1 cellular context compared by ENCODE assay signal in the genomic region with DNA sequence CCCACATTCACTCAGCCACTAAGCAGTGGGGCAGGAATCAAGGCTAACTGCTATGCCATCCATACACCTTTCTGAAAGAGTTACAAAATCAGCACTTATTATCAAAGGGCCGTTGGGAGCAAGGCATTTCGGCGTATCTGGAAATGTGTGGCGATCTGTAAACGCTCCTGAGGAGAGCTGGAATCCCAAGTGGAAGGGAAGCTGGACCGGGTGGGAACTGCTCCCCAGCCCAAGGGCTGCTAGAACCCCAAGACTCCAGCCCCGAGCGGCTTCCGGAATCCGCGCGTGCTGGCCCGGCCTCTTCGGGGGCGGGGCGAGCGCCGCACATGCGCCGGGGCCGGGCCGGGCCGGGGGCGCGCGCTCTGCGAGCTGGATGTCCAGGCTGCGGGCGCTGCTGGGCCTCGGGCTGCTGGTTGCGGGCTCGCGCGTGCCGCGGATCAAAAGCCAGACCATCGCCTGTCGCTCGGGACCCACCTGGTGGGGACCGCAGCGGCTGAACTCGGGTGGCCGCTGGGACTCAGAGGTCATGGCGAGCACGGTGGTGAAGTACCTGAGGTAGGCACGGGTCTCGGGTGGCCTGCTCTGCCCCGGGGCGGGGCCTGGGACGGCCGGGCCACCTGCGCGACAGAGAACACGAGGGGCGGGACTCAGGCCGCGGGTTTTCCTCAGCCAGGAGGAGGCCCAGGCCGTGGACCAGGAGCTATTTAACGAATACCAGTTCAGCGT.
TF ChIP-seq lines count a peak whose summit lies in the region.

A gene (plus strand): TSS at position 345 of the 726 bp plus-strand sequence. CDS start 29 bp downstream, at position 374.

TF ChIP-seq in GM12878, 131 proteins besides CTCF, POLR2A, EP300 and RAD21 (continued from another document and continues in another):
- TF ChIP-seq CREM (IDR thresholded peaks at IDR 0.05; ENCODE audit: low read depth) (no peak), CBX5 (IDR thresholded peaks at IDR 0.05; ENCODE audit: low read depth) (no peak), IRF4 (IDR thresholded peaks at IDR 0.05; ENCODE audit: low read depth, low read length) (no peak), ATF7 (IDR thresholded peaks at IDR 0.05; ENCODE audit: low read depth) (no peak), RBBP5 (conservative IDR thresholded peaks at IDR 0.05) (no peak), CBFB (IDR thresholded peaks at IDR 0.05; ENCODE audit: low read depth) (no peak), NBN (IDR thresholded peaks at IDR 0.05) (no peak; the same call in 1 of the 2 replicates), TBL1XR1 (IDR thresholded peaks at IDR 0.05; ENCODE audit: low read depth, low read length) (peak; percentile 4; the same call in 1 of the 2 replicates), MTA3 (IDR thresholded peaks at IDR 0.05; ENCODE audit: borderline replicate concordance, low read length) (no peak), NRF1 (conservative IDR thresholded peaks at IDR 0.05; ENCODE audit: low read depth, low read length) (peak; percentile 35; the same call in 1 of the 2 replicates), NFIC (IDR thresholded peaks at IDR 0.05; ENCODE audit: low read depth, low read length) (no peak), KLF5 (IDR thresholded peaks at IDR 0.05; ENCODE audit: partially characterized antibody) (peak; percentile 15), EED (IDR thresholded peaks at IDR 0.05; ENCODE audit: low read depth) (0 out of 2 replicates have a peak, but pooled peaks have one; percentile 25), BCL11A (IDR thresholded peaks at IDR 0.05; ENCODE audit: low read depth, low read length) (no peak), PAX5 (IDR thresholded peaks at IDR 0.05; ENCODE audit: borderline replicate concordance, low read depth, low read length) (no peak), SIN3A (IDR thresholded peaks at IDR 0.05; ENCODE audit: low read depth, low read length) (no peak; the same call in 1 of the 2 replicates), SPI1 (IDR thresholded peaks at IDR 0.05; ENCODE audit: borderline replicate concordance, insufficient read depth, low read depth, low read length) (0 out of 2 replicates have a peak, but pooled peaks have one; percentile 5), SP1 (IDR thresholded peaks at IDR 0.05; ENCODE audit: low read depth, low read length) (no peak), IKZF2 (IDR thresholded peaks at IDR 0.05) (no peak), SIX5 (IDR thresholded peaks at IDR 0.05; ENCODE audit: low read depth, low read length, severe bottlenecking) (no peak), ZBED1 (IDR thresholded peaks at IDR 0.05; ENCODE audit: borderline replicate concordance) (no peak), RB1 (IDR thresholded peaks at IDR 0.05; ENCODE audit: borderline replicate concordance) (peak; percentile 76; the same call in 1 of the 2 replicates), ZZZ3 (IDR thresholded peaks at IDR 0.05; ENCODE audit: control insufficient read depth, insufficient read length, low read depth) (no peak), TCF7 (IDR thresholded peaks at IDR 0.05; ENCODE audit: borderline replicate concordance) (no peak), SUZ12 (IDR thresholded peaks at IDR 0.05; ENCODE audit: unreplicated experiment) (no peak), NFYA (IDR thresholded peaks at IDR 0.05; ENCODE audit: borderline replicate concordance, low read depth, low read length) (no peak), KAT2A (conservative IDR thresholded peaks at IDR 0.05; ENCODE audit: control insufficient read depth, low read depth, low read length) (no peak), POU2F2 (IDR thresholded peaks at IDR 0.05; ENCODE audit: borderline replicate concordance, low read depth, low read length) (peak; percentile 59; the same call in 2 of the 3 replicates), SMAD5 (IDR thresholded peaks at IDR 0.05; ENCODE audit: low read depth) (peak; percentile 78)
- TF ChIP-seq, protein P1, sequence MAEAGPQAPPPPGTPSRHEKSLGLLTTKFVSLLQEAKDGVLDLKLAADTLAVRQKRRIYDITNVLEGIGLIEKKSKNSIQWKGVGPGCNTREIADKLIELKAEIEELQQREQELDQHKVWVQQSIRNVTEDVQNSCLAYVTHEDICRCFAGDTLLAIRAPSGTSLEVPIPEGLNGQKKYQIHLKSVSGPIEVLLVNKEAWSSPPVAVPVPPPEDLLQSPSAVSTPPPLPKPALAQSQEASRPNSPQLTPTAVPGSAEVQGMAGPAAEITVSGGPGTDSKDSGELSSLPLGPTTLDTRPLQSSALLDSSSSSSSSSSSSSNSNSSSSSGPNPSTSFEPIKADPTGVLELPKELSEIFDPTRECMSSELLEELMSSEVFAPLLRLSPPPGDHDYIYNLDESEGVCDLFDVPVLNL (IDR thresholded peaks at IDR 0.05; ENCODE audit: low read depth, low read length) = no peak
- TF ChIP-seq, protein P2, sequence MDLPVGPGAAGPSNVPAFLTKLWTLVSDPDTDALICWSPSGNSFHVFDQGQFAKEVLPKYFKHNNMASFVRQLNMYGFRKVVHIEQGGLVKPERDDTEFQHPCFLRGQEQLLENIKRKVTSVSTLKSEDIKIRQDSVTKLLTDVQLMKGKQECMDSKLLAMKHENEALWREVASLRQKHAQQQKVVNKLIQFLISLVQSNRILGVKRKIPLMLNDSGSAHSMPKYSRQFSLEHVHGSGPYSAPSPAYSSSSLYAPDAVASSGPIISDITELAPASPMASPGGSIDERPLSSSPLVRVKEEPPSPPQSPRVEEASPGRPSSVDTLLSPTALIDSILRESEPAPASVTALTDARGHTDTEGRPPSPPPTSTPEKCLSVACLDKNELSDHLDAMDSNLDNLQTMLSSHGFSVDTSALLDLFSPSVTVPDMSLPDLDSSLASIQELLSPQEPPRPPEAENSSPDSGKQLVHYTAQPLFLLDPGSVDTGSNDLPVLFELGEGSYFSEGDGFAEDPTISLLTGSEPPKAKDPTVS (IDR thresholded peaks at IDR 0.05; ENCODE audit: low read depth, low read length) = no peak
- TF ChIP-seq, protein P3, sequence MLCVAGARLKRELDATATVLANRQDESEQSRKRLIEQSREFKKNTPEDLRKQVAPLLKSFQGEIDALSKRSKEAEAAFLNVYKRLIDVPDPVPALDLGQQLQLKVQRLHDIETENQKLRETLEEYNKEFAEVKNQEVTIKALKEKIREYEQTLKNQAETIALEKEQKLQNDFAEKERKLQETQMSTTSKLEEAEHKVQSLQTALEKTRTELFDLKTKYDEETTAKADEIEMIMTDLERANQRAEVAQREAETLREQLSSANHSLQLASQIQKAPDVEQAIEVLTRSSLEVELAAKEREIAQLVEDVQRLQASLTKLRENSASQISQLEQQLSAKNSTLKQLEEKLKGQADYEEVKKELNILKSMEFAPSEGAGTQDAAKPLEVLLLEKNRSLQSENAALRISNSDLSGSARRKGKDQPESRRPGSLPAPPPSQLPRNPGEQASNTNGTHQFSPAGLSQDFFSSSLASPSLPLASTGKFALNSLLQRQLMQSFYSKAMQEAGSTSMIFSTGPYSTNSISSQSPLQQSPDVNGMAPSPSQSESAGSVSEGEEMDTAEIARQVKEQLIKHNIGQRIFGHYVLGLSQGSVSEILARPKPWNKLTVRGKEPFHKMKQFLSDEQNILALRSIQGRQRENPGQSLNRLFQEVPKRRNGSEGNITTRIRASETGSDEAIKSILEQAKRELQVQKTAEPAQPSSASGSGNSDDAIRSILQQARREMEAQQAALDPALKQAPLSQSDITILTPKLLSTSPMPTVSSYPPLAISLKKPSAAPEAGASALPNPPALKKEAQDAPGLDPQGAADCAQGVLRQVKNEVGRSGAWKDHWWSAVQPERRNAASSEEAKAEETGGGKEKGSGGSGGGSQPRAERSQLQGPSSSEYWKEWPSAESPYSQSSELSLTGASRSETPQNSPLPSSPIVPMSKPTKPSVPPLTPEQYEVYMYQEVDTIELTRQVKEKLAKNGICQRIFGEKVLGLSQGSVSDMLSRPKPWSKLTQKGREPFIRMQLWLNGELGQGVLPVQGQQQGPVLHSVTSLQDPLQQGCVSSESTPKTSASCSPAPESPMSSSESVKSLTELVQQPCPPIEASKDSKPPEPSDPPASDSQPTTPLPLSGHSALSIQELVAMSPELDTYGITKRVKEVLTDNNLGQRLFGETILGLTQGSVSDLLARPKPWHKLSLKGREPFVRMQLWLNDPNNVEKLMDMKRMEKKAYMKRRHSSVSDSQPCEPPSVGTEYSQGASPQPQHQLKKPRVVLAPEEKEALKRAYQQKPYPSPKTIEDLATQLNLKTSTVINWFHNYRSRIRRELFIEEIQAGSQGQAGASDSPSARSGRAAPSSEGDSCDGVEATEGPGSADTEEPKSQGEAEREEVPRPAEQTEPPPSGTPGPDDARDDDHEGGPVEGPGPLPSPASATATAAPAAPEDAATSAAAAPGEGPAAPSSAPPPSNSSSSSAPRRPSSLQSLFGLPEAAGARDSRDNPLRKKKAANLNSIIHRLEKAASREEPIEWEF (IDR thresholded peaks at IDR 0.05; ENCODE audit: insufficient replicate concordance, low read depth, low read length) = no peak
- TF ChIP-seq, protein P4, sequence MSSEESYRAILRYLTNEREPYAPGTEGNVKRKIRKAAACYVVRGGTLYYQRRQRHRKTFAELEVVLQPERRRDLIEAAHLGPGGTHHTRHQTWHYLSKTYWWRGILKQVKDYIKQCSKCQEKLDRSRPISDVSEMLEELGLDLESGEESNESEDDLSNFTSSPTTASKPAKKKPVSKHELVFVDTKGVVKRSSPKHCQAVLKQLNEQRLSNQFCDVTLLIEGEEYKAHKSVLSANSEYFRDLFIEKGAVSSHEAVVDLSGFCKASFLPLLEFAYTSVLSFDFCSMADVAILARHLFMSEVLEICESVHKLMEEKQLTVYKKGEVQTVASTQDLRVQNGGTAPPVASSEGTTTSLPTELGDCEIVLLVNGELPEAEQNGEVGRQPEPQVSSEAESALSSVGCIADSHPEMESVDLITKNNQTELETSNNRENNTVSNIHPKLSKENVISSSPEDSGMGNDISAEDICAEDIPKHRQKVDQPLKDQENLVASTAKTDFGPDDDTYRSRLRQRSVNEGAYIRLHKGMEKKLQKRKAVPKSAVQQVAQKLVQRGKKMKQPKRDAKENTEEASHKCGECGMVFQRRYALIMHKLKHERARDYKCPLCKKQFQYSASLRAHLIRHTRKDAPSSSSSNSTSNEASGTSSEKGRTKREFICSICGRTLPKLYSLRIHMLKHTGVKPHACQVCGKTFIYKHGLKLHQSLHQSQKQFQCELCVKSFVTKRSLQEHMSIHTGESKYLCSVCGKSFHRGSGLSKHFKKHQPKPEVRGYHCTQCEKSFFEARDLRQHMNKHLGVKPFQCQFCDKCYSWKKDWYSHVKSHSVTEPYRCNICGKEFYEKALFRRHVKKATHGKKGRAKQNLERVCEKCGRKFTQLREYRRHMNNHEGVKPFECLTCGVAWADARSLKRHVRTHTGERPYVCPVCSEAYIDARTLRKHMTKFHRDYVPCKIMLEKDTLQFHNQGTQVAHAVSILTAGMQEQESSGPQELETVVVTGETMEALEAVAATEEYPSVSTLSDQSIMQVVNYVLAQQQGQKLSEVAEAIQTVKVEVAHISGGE (CRISPR knock-in tag; IDR thresholded peaks at IDR 0.05) = no peak
- TF ChIP-seq, protein P5, sequence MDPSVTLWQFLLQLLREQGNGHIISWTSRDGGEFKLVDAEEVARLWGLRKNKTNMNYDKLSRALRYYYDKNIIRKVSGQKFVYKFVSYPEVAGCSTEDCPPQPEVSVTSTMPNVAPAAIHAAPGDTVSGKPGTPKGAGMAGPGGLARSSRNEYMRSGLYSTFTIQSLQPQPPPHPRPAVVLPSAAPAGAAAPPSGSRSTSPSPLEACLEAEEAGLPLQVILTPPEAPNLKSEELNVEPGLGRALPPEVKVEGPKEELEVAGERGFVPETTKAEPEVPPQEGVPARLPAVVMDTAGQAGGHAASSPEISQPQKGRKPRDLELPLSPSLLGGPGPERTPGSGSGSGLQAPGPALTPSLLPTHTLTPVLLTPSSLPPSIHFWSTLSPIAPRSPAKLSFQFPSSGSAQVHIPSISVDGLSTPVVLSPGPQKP (IDR thresholded peaks at IDR 0.05; ENCODE audit: low read depth, low read length) = no peak
- TF ChIP-seq, protein P6, sequence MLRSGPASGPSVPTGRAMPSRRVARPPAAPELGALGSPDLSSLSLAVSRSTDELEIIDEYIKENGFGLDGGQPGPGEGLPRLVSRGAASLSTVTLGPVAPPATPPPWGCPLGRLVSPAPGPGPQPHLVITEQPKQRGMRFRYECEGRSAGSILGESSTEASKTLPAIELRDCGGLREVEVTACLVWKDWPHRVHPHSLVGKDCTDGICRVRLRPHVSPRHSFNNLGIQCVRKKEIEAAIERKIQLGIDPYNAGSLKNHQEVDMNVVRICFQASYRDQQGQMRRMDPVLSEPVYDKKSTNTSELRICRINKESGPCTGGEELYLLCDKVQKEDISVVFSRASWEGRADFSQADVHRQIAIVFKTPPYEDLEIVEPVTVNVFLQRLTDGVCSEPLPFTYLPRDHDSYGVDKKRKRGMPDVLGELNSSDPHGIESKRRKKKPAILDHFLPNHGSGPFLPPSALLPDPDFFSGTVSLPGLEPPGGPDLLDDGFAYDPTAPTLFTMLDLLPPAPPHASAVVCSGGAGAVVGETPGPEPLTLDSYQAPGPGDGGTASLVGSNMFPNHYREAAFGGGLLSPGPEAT (IDR thresholded peaks at IDR 0.05; ENCODE audit: low read depth) = peak; percentile 42; the same call in 1 of the 2 replicates
- TF ChIP-seq, protein P7, sequence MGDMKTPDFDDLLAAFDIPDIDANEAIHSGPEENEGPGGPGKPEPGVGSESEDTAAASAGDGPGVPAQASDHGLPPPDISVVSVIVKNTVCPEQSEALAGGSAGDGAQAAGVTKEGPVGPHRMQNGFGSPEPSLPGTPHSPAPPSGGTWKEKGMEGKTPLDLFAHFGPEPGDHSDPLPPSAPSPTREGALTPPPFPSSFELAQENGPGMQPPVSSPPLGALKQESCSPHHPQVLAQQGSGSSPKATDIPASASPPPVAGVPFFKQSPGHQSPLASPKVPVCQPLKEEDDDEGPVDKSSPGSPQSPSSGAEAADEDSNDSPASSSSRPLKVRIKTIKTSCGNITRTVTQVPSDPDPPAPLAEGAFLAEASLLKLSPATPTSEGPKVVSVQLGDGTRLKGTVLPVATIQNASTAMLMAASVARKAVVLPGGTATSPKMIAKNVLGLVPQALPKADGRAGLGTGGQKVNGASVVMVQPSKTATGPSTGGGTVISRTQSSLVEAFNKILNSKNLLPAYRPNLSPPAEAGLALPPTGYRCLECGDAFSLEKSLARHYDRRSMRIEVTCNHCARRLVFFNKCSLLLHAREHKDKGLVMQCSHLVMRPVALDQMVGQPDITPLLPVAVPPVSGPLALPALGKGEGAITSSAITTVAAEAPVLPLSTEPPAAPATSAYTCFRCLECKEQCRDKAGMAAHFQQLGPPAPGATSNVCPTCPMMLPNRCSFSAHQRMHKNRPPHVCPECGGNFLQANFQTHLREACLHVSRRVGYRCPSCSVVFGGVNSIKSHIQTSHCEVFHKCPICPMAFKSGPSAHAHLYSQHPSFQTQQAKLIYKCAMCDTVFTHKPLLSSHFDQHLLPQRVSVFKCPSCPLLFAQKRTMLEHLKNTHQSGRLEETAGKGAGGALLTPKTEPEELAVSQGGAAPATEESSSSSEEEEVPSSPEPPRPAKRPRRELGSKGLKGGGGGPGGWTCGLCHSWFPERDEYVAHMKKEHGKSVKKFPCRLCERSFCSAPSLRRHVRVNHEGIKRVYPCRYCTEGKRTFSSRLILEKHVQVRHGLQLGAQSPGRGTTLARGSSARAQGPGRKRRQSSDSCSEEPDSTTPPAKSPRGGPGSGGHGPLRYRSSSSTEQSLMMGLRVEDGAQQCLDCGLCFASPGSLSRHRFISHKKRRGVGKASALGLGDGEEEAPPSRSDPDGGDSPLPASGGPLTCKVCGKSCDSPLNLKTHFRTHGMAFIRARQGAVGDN (IDR thresholded peaks at IDR 0.05) = peak; percentile 51
